ENCODE assay signal across 10 cellular contexts in the genomic region with DNA sequence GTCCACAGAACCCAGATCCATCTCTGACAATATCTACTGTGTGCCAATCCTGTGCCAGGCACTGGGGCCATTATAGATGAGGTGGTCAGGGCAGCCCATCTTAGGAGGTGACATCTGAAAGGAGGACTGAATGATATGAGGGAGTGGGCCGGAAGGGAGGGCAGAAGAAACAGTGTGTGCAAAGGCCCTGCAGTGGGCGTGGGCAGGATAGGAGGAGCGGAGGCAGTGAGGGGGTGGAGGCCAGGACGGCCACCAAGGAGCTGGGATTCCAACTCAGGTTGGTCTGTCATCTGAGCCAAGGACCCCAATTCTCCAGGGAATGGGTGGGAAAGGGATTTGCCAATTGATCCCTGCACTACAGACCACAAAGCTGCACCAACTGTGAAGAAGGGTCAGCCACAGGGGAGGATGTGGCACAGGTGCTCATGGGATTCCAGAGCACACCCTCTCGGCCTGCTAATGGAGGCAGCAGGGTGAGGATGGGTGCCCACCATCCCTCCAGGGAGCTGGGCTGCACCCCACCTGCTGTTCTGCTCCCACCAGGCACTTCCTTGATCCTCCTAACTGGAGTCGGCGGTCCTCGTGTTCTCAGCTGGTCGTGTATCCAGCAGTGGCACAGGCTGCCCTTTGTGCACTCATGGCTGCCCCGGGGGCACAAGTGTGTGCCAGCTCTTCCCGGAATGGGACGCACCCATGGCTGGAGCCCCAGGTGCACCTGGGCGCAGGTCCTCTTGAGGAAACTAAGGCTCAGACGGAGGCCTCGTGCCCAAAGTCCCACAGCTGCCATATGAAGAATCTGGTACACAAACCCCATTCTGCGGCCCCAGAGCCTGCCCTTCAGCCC. TPM values are rescaled to one million over a fixed set of nuclear protein-coding genes. Genes with fewer than 3 reads are reported as not detected.
DNase-seq lines count a peak whose midpoint lies in the region; ATAC-seq and TF ChIP-seq lines count a peak whose summit lies in the region.
"Had no signal": no experiment of that assay in that cellular context is flagged by ENCODE, and none has a peak within 500 bp of the region (broad histone marks: within the 10 kb centered on the region; RNA-seq: fewer than 3 reads in every experiment).

No MANE protein-coding gene starts in this region.

- H3K27ac ChIP-seq in right lobe of liver (peak overlapping the region; percentile 28 to 86 (median 58)), transverse colon (peak overlapping the region; percentile 88 to 98 (median 96)), brain microvascular endothelial cell (no peak overlapping the region), lower lobe of right lung (no peak overlapping the region)

- H3K9me3 ChIP-seq in right lobe of liver (no peaks in the 10 kb centered on the region), transverse colon (no peaks in the 10 kb centered on the region), lower lobe of right lung (no peaks in the 10 kb centered on the region)

- H3K27me3 ChIP-seq in right lobe of liver, result no peaks in the 10 kb centered on the region
- no peaks in the 10 kb centered on the region for H3K27me3 ChIP-seq in transverse colon
- H3K27me3 ChIP-seq in brain microvascular endothelial cell (replicated peaks), result no peaks in the 10 kb centered on the region
- H3K27me3 ChIP-seq in lower lobe of right lung (ENCODE audit: low read depth), result no peaks in the 10 kb centered on the region

- H3K4me3 ChIP-seq in right lobe of liver (no peak overlapping the region), transverse colon (no peak overlapping the region), brain microvascular endothelial cell (ENCODE audit: low read depth, low read length) (no peak overlapping the region), lower lobe of right lung (no peak overlapping the region)

- H3K4me1 Mint-ChIP-seq in activated naive CD4-positive, alpha-beta T cell treated with anti-CD3 and anti-CD28 coated beads, Interleukin-2, amount 50 U/mL, for 24 hours, result peaks cover 85% of the 10 kb centered on the region
- H3K4me1 Mint-ChIP-seq in activated T-helper 2 cell treated with anti-CD3 and anti-CD28 coated beads, Interferon-gamma antibody, Interleukin-2, Interleukin-4, amounts not matched to agents 10 μg/mL and 5 μg/mL and 100 μg/mL, durations not matched to agents 14 hours and 24 hours and 36 hours (ENCODE audit: low read depth), result peaks cover 56% of the 10 kb centered on the region

- peak; percentile 8 to 37 (median 12) for ATAC-seq in right lobe of liver
- no peak for ATAC-seq in omental fat pad (ENCODE audit: low FRiP score)
- no peak for ATAC-seq in lower lobe of right lung

- in situ Hi-C loops in transverse colon (cut with MboI; ENCODE audit: low pct_ligation_motif_present in 1 of 4, low pct_unique_long_range_greater_than_20kb in 1 of 4, low sequenced_read_pairs in 3 of 4) (no loop called here), brain microvascular endothelial cell (cut with HindIII; ENCODE audit: low pct_ligation_motif_present, low sequenced_read_pairs) (no loop called here)

- H3K27ac Mint-ChIP-seq in activated naive CD4-positive, alpha-beta T cell treated with anti-CD3 and anti-CD28 coated beads, Interleukin-2, amount 50 U/mL, for 24 hours, result peak overlapping the region; percentile 52
- H3K27ac Mint-ChIP-seq in activated T-helper 2 cell treated with anti-CD3 and anti-CD28 coated beads, Interferon-gamma antibody, Interleukin-2, Interleukin-4, amounts not matched to agents 10 μg/mL and 5 μg/mL and 100 μg/mL, durations not matched to agents 14 hours and 24 hours and 36 hours, result peak overlapping the region; percentile 94

- H3K36me3 Mint-ChIP-seq in activated naive CD4-positive, alpha-beta T cell treated with anti-CD3 and anti-CD28 coated beads, Interleukin-2, amount 50 U/mL, for 24 hours, result peaks cover 1% of the 10 kb centered on the region
- H3K36me3 Mint-ChIP-seq in activated T-helper 2 cell treated with anti-CD3 and anti-CD28 coated beads, Interferon-gamma antibody, Interleukin-2, Interleukin-4, amounts not matched to agents 10 μg/mL and 5 μg/mL and 100 μg/mL, durations not matched to agents 14 hours and 24 hours and 36 hours (ENCODE audit: low read depth), result peaks cover 40% of the 10 kb centered on the region

- no peaks in the 10 kb centered on the region for H3K27me3 Mint-ChIP-seq in activated naive CD4-positive, alpha-beta T cell treated with anti-CD3 and anti-CD28 coated beads, Interleukin-2, amount 50 U/mL, for 24 hours
- H3K27me3 Mint-ChIP-seq in activated T-helper 2 cell treated with anti-CD3 and anti-CD28 coated beads, Interferon-gamma antibody, Interleukin-2, Interleukin-4, amounts not matched to agents 10 μg/mL and 5 μg/mL and 100 μg/mL, durations not matched to agents 14 hours and 24 hours and 36 hours (ENCODE audit: low read depth), result no peaks in the 10 kb centered on the region

- no peak for TF ChIP-seq EP300 in transverse colon (IDR thresholded peaks at IDR 0.05; ENCODE audit: low read depth)

- no peak for TF ChIP-seq POLR2A in right lobe of liver (IDR thresholded peaks at IDR 0.05)
- TF ChIP-seq POLR2A in transverse colon (IDR thresholded peaks at IDR 0.05), result no peak

- no peaks in the 10 kb centered on the region for H3K36me3 ChIP-seq in right lobe of liver
- no peaks in the 10 kb centered on the region for H3K36me3 ChIP-seq in transverse colon
- H3K36me3 ChIP-seq in brain microvascular endothelial cell (replicated peaks), result peaks cover 24% of the 10 kb centered on the region
- peaks cover 4% of the 10 kb centered on the region for H3K36me3 ChIP-seq in lower lobe of right lung

- no peak overlapping the region for H3K4me3 Mint-ChIP-seq in activated naive CD4-positive, alpha-beta T cell treated with anti-CD3 and anti-CD28 coated beads, Interleukin-2, amount 50 U/mL, for 24 hours
- peak overlapping the region; percentile 24 for H3K4me3 Mint-ChIP-seq in activated T-helper 2 cell treated with anti-CD3 and anti-CD28 coated beads, Interferon-gamma antibody, Interleukin-2, Interleukin-4, amounts not matched to agents 10 μg/mL and 5 μg/mL and 100 μg/mL, durations not matched to agents 14 hours and 24 hours and 36 hours (ENCODE audit: low read depth)

- H3K9me3 Mint-ChIP-seq in activated naive CD4-positive, alpha-beta T cell treated with anti-CD3 and anti-CD28 coated beads, Interleukin-2, amount 50 U/mL, for 24 hours, result no peaks in the 10 kb centered on the region
- no peaks in the 10 kb centered on the region for H3K9me3 Mint-ChIP-seq in activated T-helper 2 cell treated with anti-CD3 and anti-CD28 coated beads, Interferon-gamma antibody, Interleukin-2, Interleukin-4, amounts not matched to agents 10 μg/mL and 5 μg/mL and 100 μg/mL, durations not matched to agents 14 hours and 24 hours and 36 hours

- DNase-seq in activated naive CD4-positive, alpha-beta T cell treated with Interleukin-2 at 50 U/mL for 16 hours, result no peak
- DNase-seq in activated T-helper 2 cell treated with anti-CD3 and anti-CD28 coated beads, Interferon-gamma antibody, Interleukin-2, Interleukin-4, amounts not matched to agents 10 μg/mL and 5 μg/mL and 100 μg/mL, durations not matched to agents 14 hours and 24 hours and 36 hours (ENCODE audit: low spot score), result no peak
- DNase-seq in right lobe of liver (peak; percentile 67 to 85 (median 76)), transverse colon (no peak), brain microvascular endothelial cell (no peak), omental fat pad (ENCODE audit: low spot score) (no peak), lower lobe of right lung (no peak)
- DNase-seq: activated CD8-positive, alpha-beta memory T cell treated with anti-CD3 and anti-CD28 coated beads, Interleukin-2, amount 50 U/mL, for 48 hours; NCI-H2107 had no signal

- no peak for TF ChIP-seq CTCF in right lobe of liver (IDR thresholded peaks at IDR 0.05)
- TF ChIP-seq CTCF in transverse colon (IDR thresholded peaks at IDR 0.05), result no peak
- TF ChIP-seq CTCF in brain microvascular endothelial cell (IDR thresholded peaks at IDR 0.05; ENCODE audit: low read depth, low read length, missing control alignments), result no peak
- no peak for TF ChIP-seq CTCF in omental fat pad (IDR thresholded peaks at IDR 0.05)
- no peak for TF ChIP-seq CTCF in lower lobe of right lung (IDR thresholded peaks at IDR 0.05)

- H3K4me1 ChIP-seq in right lobe of liver (peaks cover 0 to 82% (median 47%) of the 10 kb centered on the region in 4 donors), transverse colon (peaks cover 43 to 79% (median 64%) of the 10 kb centered on the region in 4 donors), lower lobe of right lung (peaks cover 68% of the 10 kb centered on the region)

- intact Hi-C loops in activated T-helper 2 cell treated with anti-CD3 and anti-CD28 coated beads, Interferon-gamma antibody, Interleukin-2, Interleukin-4, amounts not matched to agents 10 μg/mL and 5 μg/mL and 100 μg/mL, durations not matched to agents 14 hours and 24 hours and 36 hours (cut with micrococcal nuclease), result loop anchor here (1.0 to 10.0 kb wide), 2 partner anchors 23 to 358 kb away; a partner anchor contains a TSS
- intact Hi-C loops in right lobe of liver (cut with DNase I) (no loop called here), transverse colon (cut with DNase I; ENCODE audit: low total_unique reads) (no loop called here), lower lobe of right lung (cut with DNase I) (no loop called here)

- 74% methylated on average over 10 of the region's 16 CpGs for WGBS in right lobe of liver (ENCODE audit: insufficient coverage, low coverage, low lambda C conversion rate, missing lambda C conversion rate)
- WGBS in transverse colon (ENCODE audit: low coverage in 1 of 2), 2 donors, result 87% methylated on average over 15 of the region's 16 CpGs; no CpG with 5 or more reads in 1 of the 2 donors

RNA-seq across cellular contexts. Expression of a gene that starts 9.6 kb away (rescaled TPM):
- total RNA-seq in activated T-helper 2 cell treated with anti-CD3 and anti-CD28 coated beads, Interferon-gamma antibody, Interleukin-2, Interleukin-4, amounts not matched to agents 10 μg/mL and 5 μg/mL and 100 μg/mL, durations not matched to agents 14 hours and 24 hours and 36 hours, result 166 and 175 TPM in 2 replicates
- total RNA-seq in right lobe of liver (100 to 1,000 TPM in 4 of 6 experiments, 10 to 100 TPM in 2; 63.8 to 246 (median 173) TPM), transverse colon (100 to 1,000 TPM in 3 of 4 donors, 10 to 100 TPM in 1; 45.7 to 206 (median 148) TPM), omental fat pad (100 to 1,000 TPM in 1 of 4 donors, 10 to 100 TPM in 3; 18.5 to 118 (median 31.2) TPM), lower lobe of right lung (77.2 TPM)

Comparison
In these comparisons a context has a peak if more than half of its experiments do, and no peak if none do; other contexts are left out.
1. DNase-seq: peak in right lobe of liver (3 of 3); none in activated naive CD4-positive, alpha-beta T cell treated with Interleukin-2 at 50 U/mL for 16 hours (single experiment), activated T-helper 2 cell treated with anti-CD3 and anti-CD28 coated beads, Interferon-gamma antibody, Interleukin-2, Interleukin-4, amounts not matched to agents 10 μg/mL and 5 μg/mL and 100 μg/mL, durations not matched to agents 14 hours and 24 hours and 36 hours (single experiment), transverse colon (single experiment), brain microvascular endothelial cell (single experiment), omental fat pad (single experiment) and lower lobe of right lung (single experiment).
2. ATAC-seq: peak in right lobe of liver (4 of 4); none in omental fat pad (single experiment) and lower lobe of right lung (0 of 2).
3. H3K27ac ChIP-seq: peak in right lobe of liver (3 of 3) and transverse colon (4 of 4); none in brain microvascular endothelial cell (single experiment) and lower lobe of right lung (single experiment).